ENCODE assay signal across 1 cellular context in genomic region chr19:9913237-9914000, GRCh38.
TF ChIP-seq lines count a peak whose summit lies in the region.

No MANE protein-coding gene starts in this region.

TF ChIP-seq in HepG2, 621 proteins besides CTCF, POLR2A, EP300 and RAD21 (continued from another document):
- TF ChIP-seq, protein P1, sequence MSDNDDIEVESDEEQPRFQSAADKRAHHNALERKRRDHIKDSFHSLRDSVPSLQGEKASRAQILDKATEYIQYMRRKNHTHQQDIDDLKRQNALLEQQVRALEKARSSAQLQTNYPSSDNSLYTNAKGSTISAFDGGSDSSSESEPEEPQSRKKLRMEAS (IDR thresholded peaks at IDR 0.05): 0 out of 2 replicates have a peak, but pooled peaks have one; percentile 17
- TF ChIP-seq HNRNPK (IDR thresholded peaks at IDR 0.05; ENCODE audit: low read depth, low read length, poor library complexity, severe bottlenecking): no peak
- TF ChIP-seq ZFP36L1 (CRISPR knock-in tag; IDR thresholded peaks at IDR 0.05): no peak
- TF ChIP-seq ZNF839 (CRISPR knock-in tag; IDR thresholded peaks at IDR 0.05; ENCODE audit: borderline replicate concordance): no peak
- TF ChIP-seq SSRP1 (CRISPR knock-in tag; IDR thresholded peaks at IDR 0.05): no peak
- TF ChIP-seq SMARCE1 (IDR thresholded peaks at IDR 0.05; ENCODE audit: borderline replicate concordance): no peak
- no peak for TF ChIP-seq MYC (CRISPR knock-in tag; IDR thresholded peaks at IDR 0.05; ENCODE audit: borderline replicate concordance)
- TF ChIP-seq CREB1 (IDR thresholded peaks at IDR 0.05): peak; percentile 64; the same call in 1 of the 2 replicates
- TF ChIP-seq CREB1 (CRISPR knock-in tag; IDR thresholded peaks at IDR 0.05): no peak
- no peak for TF ChIP-seq ZNF746 (CRISPR knock-in tag; IDR thresholded peaks at IDR 0.05)
